Comparison of ENCODE assay signal across 1 cellular context in genomic region chr18:37249171-37249886, GRCh38.
TF ChIP-seq lines count a peak whose summit lies in the region.

No MANE protein-coding gene starts in this region.

TF ChIP-seq in H1, 55 proteins besides CTCF, POLR2A, EP300 and RAD21:
- no peak for TF ChIP-seq HDAC6 (IDR thresholded peaks at IDR 0.05; ENCODE audit: low read depth, low read length)
- no peak for TF ChIP-seq PHF8 (conservative IDR thresholded peaks at IDR 0.05; ENCODE audit: low read depth, low read length)
- TF ChIP-seq ASH2L (IDR thresholded peaks at IDR 0.05; ENCODE audit: low read length): no peak
- no peak for TF ChIP-seq EZH2 (IDR thresholded peaks at IDR 0.05; ENCODE audit: low read depth, low read length, severe bottlenecking)
- TF ChIP-seq MAX (IDR thresholded peaks at IDR 0.05): no peak
- no peak for TF ChIP-seq ZNF274 (IDR thresholded peaks at IDR 0.05; ENCODE audit: borderline replicate concordance, extremely low read depth, low read length)
- no peak for TF ChIP-seq CHD2 (IDR thresholded peaks at IDR 0.05; ENCODE audit: low read length)
- no peak for TF ChIP-seq SIN3A (conservative IDR thresholded peaks at IDR 0.05 in 1 of 2, IDR thresholded peaks at IDR 0.05 in 1 of 2; ENCODE audit: low read depth in 1 of 2, low read length in 2 of 2)
- no peak for TF ChIP-seq POU5F1 (IDR thresholded peaks at IDR 0.05; ENCODE audit: low read depth, low read length)
- no peak for TF ChIP-seq CBX5 (IDR thresholded peaks at IDR 0.05; ENCODE audit: low read depth, low read length)
- TF ChIP-seq SP2 (IDR thresholded peaks at IDR 0.05; ENCODE audit: low read length): no peak
- TF ChIP-seq BRCA1 (IDR thresholded peaks at IDR 0.05; ENCODE audit: low read depth, low read length): no peak
- no peak for TF ChIP-seq EGR1 (IDR thresholded peaks at IDR 0.05; ENCODE audit: borderline replicate concordance, low read depth, low read length)
- no peak for TF ChIP-seq SUZ12 (IDR thresholded peaks at IDR 0.05; ENCODE audit: low read length)
- no peak for TF ChIP-seq RFX5 (IDR thresholded peaks at IDR 0.05; ENCODE audit: borderline replicate concordance, low read depth, low read length)
